Comparison of ENCODE assay signal across 1 cellular context in the genomic region with DNA sequence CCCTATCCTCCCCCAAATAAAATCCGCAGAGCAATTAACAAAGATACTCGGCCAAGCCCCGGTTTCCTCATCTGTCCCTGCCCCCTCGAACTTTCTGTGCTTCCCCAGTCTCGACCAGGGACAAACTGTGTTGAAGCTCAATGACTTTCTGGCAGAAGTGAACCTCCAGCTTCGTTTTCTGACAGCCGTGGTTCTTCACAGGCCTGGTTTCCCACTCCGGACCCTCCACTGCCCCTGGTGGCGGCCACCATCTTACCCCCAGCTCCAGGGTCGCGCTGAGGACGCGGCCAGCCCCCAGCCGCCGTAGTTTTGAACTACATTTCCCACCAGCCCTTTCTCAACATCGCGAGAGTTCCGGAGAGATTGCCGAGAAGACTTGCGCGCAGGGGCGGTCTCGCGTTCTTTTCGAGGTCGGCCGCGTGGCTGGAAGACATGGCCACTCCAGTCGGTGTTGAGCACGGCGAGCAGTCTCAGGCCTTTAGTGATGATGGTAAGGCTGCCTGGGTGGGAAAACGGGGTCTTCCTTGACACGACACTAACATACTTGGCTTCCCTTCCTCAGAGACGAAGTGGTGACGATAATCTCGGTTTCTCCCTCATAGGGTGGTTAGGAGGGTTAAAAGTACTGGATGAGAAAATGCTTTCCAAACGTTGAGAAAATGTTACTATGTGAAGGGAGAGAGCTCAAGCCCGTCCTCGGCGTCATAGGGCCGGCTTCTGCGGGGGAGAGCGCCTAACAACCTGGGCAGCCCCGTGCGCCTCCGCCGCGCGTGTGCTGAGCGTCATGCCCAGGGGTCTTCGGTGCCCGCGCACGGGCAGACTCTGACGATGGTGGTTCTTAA.
TF ChIP-seq lines count a peak whose summit lies in the region.

No MANE protein-coding gene starts in this region.

TF ChIP-seq in GM12878, 131 proteins besides CTCF, POLR2A, EP300 and RAD21 (continued from another document):
- TF ChIP-seq, protein P1, sequence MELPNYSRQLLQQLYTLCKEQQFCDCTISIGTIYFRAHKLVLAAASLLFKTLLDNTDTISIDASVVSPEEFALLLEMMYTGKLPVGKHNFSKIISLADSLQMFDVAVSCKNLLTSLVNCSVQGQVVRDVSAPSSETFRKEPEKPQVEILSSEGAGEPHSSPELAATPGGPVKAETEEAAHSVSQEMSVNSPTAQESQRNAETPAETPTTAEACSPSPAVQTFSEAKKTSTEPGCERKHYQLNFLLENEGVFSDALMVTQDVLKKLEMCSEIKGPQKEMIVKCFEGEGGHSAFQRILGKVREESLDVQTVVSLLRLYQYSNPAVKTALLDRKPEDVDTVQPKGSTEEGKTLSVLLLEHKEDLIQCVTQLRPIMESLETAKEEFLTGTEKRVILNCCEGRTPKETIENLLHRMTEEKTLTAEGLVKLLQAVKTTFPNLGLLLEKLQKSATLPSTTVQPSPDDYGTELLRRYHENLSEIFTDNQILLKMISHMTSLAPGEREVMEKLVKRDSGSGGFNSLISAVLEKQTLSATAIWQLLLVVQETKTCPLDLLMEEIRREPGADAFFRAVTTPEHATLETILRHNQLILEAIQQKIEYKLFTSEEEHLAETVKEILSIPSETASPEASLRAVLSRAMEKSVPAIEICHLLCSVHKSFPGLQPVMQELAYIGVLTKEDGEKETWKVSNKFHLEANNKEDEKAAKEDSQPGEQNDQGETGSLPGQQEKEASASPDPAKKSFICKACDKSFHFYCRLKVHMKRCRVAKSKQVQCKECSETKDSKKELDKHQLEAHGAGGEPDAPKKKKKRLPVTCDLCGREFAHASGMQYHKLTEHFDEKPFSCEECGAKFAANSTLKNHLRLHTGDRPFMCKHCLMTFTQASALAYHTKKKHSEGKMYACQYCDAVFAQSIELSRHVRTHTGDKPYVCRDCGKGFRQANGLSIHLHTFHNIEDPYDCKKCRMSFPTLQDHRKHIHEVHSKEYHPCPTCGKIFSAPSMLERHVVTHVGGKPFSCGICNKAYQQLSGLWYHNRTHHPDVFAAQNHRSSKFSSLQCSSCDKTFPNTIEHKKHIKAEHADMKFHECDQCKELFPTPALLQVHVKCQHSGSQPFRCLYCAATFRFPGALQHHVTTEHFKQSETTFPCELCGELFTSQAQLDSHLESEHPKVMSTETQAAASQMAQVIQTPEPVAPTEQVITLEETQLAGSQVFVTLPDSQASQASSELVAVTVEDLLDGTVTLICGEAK (IDR thresholded peaks at IDR 0.05; ENCODE audit: borderline replicate concordance) = peak; percentile 58; the same call in 1 of the 2 replicates
- TF ChIP-seq NR2F1 (conservative IDR thresholded peaks at IDR 0.05) (no peak; the same call in 1 of the 2 replicates), ZZZ3 (IDR thresholded peaks at IDR 0.05; ENCODE audit: control insufficient read depth, insufficient read length, low read depth) (no peak), ZSCAN29 (IDR thresholded peaks at IDR 0.05) (no peak), RBBP5 (conservative IDR thresholded peaks at IDR 0.05) (no peak), NFYA (IDR thresholded peaks at IDR 0.05; ENCODE audit: borderline replicate concordance, low read depth, low read length) (no peak), CEBPB (IDR thresholded peaks at IDR 0.05; ENCODE audit: borderline replicate concordance in 1 of 2, low read depth in 2 of 2, low read length in 2 of 2) (0 out of 4 replicates have a peak, but pooled peaks of 1 of the 2 experiments have one; percentile 5), IKZF1 (conservative IDR thresholded peaks at IDR 0.05) (peak; percentile 89), BHLHE40 (IDR thresholded peaks at IDR 0.05; ENCODE audit: borderline replicate concordance in 1 of 2, low read depth in 2 of 2, low read length in 1 of 2) (peak in 1 of 2 experiments; percentile 12; a peak in 1 of 4 replicates), MYB (IDR thresholded peaks at IDR 0.05; ENCODE audit: borderline replicate concordance, low read depth, low read length) (no peak), HCFC1 (IDR thresholded peaks at IDR 0.05; ENCODE audit: low read length) (peak; percentile 98), YBX1 (IDR thresholded peaks at IDR 0.05) (no peak), YY1 (IDR thresholded peaks at IDR 0.05; ENCODE audit: low read depth, low read length) (peak; percentile 94), RELA (IDR thresholded peaks at IDR 0.05; ENCODE audit: borderline replicate concordance, partially characterized antibody) (peak; percentile 65), PAX8 (IDR thresholded peaks at IDR 0.05) (no peak), E4F1 (IDR thresholded peaks at IDR 0.05; ENCODE audit: borderline replicate concordance, partially characterized antibody) (no peak), NR2C2 (IDR thresholded peaks at IDR 0.05; ENCODE audit: borderline replicate concordance, control insufficient read depth, insufficient read length, low read depth) (no peak), POLR2AphosphoS2 (IDR thresholded peaks at IDR 0.05; ENCODE audit: low read depth, low read length) (peak; percentile 86), RFX5 (IDR thresholded peaks at IDR 0.05; ENCODE audit: low read depth, low read length) (no peak), SIN3A (IDR thresholded peaks at IDR 0.05; ENCODE audit: low read depth, low read length) (peak; percentile 86), ESRRA (IDR thresholded peaks at IDR 0.05; ENCODE audit: low read length) (peak; percentile 84; the same call in 1 of the 2 replicates), HDAC2 (IDR thresholded peaks at IDR 0.05) (no peak), FOS (IDR thresholded peaks at IDR 0.05; ENCODE audit: borderline replicate concordance, extremely low read depth, insufficient read length) (no peak)
- TF ChIP-seq, protein P2, sequence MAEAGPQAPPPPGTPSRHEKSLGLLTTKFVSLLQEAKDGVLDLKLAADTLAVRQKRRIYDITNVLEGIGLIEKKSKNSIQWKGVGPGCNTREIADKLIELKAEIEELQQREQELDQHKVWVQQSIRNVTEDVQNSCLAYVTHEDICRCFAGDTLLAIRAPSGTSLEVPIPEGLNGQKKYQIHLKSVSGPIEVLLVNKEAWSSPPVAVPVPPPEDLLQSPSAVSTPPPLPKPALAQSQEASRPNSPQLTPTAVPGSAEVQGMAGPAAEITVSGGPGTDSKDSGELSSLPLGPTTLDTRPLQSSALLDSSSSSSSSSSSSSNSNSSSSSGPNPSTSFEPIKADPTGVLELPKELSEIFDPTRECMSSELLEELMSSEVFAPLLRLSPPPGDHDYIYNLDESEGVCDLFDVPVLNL (IDR thresholded peaks at IDR 0.05; ENCODE audit: low read depth, low read length) = no peak
- TF ChIP-seq, protein P3, sequence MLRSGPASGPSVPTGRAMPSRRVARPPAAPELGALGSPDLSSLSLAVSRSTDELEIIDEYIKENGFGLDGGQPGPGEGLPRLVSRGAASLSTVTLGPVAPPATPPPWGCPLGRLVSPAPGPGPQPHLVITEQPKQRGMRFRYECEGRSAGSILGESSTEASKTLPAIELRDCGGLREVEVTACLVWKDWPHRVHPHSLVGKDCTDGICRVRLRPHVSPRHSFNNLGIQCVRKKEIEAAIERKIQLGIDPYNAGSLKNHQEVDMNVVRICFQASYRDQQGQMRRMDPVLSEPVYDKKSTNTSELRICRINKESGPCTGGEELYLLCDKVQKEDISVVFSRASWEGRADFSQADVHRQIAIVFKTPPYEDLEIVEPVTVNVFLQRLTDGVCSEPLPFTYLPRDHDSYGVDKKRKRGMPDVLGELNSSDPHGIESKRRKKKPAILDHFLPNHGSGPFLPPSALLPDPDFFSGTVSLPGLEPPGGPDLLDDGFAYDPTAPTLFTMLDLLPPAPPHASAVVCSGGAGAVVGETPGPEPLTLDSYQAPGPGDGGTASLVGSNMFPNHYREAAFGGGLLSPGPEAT (IDR thresholded peaks at IDR 0.05; ENCODE audit: low read depth) = peak; percentile 63; the same call in 1 of the 2 replicates
- TF ChIP-seq, protein P4, sequence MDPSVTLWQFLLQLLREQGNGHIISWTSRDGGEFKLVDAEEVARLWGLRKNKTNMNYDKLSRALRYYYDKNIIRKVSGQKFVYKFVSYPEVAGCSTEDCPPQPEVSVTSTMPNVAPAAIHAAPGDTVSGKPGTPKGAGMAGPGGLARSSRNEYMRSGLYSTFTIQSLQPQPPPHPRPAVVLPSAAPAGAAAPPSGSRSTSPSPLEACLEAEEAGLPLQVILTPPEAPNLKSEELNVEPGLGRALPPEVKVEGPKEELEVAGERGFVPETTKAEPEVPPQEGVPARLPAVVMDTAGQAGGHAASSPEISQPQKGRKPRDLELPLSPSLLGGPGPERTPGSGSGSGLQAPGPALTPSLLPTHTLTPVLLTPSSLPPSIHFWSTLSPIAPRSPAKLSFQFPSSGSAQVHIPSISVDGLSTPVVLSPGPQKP (IDR thresholded peaks at IDR 0.05; ENCODE audit: low read depth, low read length) = no peak
TF ChIP-seq in GM12878: peak in this region for 53.
